Comparison of ENCODE assay signal across 9 cellular contexts in the genomic region with DNA sequence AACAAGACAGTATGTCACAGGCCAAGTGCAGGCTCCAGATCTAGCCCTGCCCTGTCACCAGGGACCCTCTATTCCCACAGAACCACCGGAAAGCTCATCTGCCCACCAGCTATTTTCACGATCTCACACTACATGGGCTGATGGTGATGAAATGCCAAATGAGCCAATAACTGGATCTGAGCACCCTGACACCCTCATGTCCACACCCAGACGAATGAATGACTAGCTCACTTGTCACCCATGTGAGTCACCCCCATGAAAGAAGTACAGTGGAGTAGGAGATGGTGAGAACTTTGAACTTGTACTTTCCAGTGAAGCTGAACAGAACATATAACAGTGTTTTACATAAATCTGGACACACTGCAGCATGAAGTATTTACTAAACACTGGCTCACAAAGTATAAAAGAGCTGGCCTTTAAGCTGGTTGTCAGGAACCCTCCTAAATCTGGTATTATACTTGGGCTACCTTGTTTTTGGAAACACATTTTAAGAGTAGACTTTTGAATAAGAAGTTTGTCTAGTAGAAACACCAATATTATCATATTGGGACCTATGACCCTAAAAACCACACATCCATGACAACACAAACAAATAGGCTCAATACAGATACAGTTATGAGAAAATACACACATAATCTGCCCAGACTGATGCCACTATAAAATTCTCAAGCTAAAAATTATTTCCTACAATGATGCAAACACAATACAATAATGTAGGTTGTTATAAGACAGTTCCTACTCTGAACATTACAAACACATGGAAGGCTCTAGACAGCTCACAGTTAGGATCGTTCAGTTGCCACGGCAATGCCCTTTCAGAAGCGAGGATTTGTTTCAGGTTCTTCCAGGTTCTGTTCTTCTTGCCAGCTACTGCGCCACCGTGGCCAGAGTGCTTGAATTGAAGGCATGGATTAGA. TPM values are rescaled to one million over a fixed set of nuclear protein-coding genes. Genes with fewer than 3 reads are reported as not detected.
A peak's percentile ranks its signal among the peaks of the same experiment; 100 is the strongest.
DNase-seq lines count a peak whose midpoint lies in the region; ATAC-seq and TF ChIP-seq lines count a peak whose summit lies in the region.
"Had no signal": no experiment of that assay in that cellular context is flagged by ENCODE, and none has a peak within 500 bp of the region (broad histone marks: within the 10 kb centered on the region; RNA-seq: fewer than 3 reads in every experiment).

No MANE protein-coding gene starts in this region.

- no peak overlapping the region for H2BK120ac ChIP-seq in mesenchymal stem cell (ENCODE audit: low read depth, low read length)

- H4K8ac ChIP-seq in mesenchymal stem cell (ENCODE audit: low read length) = no peak overlapping the region

- no peak overlapping the region for H4K91ac ChIP-seq in mesenchymal stem cell (ENCODE audit: low read length)

- intact Hi-C loops in prostate gland (cut with DNase I) = no loop called here

- peak overlapping the region; percentile 37 for H3K27ac ChIP-seq in mesenchymal stem cell (ENCODE audit: low read length, poor library complexity, severe bottlenecking)
- H3K27ac ChIP-seq in subcutaneous abdominal adipose tissue (ENCODE audit: low read depth, low read length) = peak overlapping the region; percentile 71
- H3K27ac ChIP-seq in prostate gland = no peak overlapping the region

- ATAC-seq in GM21717 (IDR thresholded peaks at IDR 0.05; ENCODE audit: unreplicated experiment) = no peak

- peak overlapping the region; percentile 9 to 72 for H2BK12ac ChIP-seq in mesenchymal stem cell (ENCODE audit: low read length in 2 of 2)

- H2BK15ac ChIP-seq in mesenchymal stem cell (ENCODE audit: low read depth, poor library complexity, severe bottlenecking) = no peak overlapping the region

- H3K18ac ChIP-seq in mesenchymal stem cell (ENCODE audit: low read depth in 1 of 2, low read length in 2 of 2) = peak overlapping the region in 1 of 2 experiments; percentile 85

- H3K27me3 ChIP-seq in mesenchymal stem cell (ENCODE audit: control insufficient read depth in 1 of 2, insufficient read depth in 1 of 2, low read length in 2 of 2) = no peaks in the 10 kb centered on the region
- H3K27me3 ChIP-seq in subcutaneous abdominal adipose tissue (ENCODE audit: control insufficient read depth in 5 of 5, insufficient read depth in 4 of 5, low read length in 5 of 5) = no peaks in the 10 kb centered on the region
- H3K27me3 ChIP-seq in prostate gland (replicated peaks; ENCODE audit: insufficient read depth) = no peaks in the 10 kb centered on the region

- H2BK5ac ChIP-seq in mesenchymal stem cell (ENCODE audit: low read depth, low read length, poor library complexity, severe bottlenecking) = no peak overlapping the region

- peak overlapping the region; percentile 40 for H3K4me2 ChIP-seq in mesenchymal stem cell (ENCODE audit: low read length, poor library complexity, severe bottlenecking)

- in situ Hi-C loops in astrocyte of the spinal cord (cut with HindIII; ENCODE audit: low sequenced_read_pairs) = no loop called here

- TF ChIP-seq CTCF in GM10248 (IDR thresholded peaks at IDR 0.05; ENCODE audit: control extremely low read depth, extremely low read depth, low read depth, missing control alignments) = no peak
- TF ChIP-seq CTCF in astrocyte of the spinal cord (IDR thresholded peaks at IDR 0.05; ENCODE audit: low read depth, low read length) = no peak
- TF ChIP-seq CTCF in prostate gland (IDR thresholded peaks at IDR 0.05) = no peak

- no peak overlapping the region for H3K4ac ChIP-seq in mesenchymal stem cell (ENCODE audit: low read depth in 1 of 2, low read length in 2 of 2)

- POLR2A ChIA-PET in GM10248 (lab: Yijun Ruan, JAX) = interaction anchor here (0.6 to 1.4 kb wide), 2 partner anchors 16 to 19 kb away, joined by 3 to 7 read pairs; partner anchors contain the start of gene INO80C

- H3K9me3 ChIP-seq in mesenchymal stem cell (ENCODE audit: control insufficient read depth, low read length) (no peaks in the 10 kb centered on the region), subcutaneous abdominal adipose tissue (ENCODE audit: control insufficient read depth in 5 of 5, low read length in 5 of 5) (no peaks in the 10 kb centered on the region), prostate gland (no peaks in the 10 kb centered on the region)

- TF ChIP-seq POLR2A in prostate gland (IDR thresholded peaks at IDR 0.05) = no peak

- H3K9ac ChIP-seq in mesenchymal stem cell (ENCODE audit: low read length) (peak overlapping the region; percentile 85), subcutaneous abdominal adipose tissue (ENCODE audit: low read length in 5 of 5) (peak overlapping the region in 1 of 5 donors; percentile 42)

- H2AFZ ChIP-seq in mesenchymal stem cell (ENCODE audit: low read depth, low read length) = no peak overlapping the region

- H3K4me1 ChIP-seq in mesenchymal stem cell (ENCODE audit: control insufficient read depth, insufficient read depth, low read depth, low read length) = peaks cover 14% of the 10 kb centered on the region
- peaks cover 0 to 24% (median 16%) of the 10 kb centered on the region in 5 donors for H3K4me1 ChIP-seq in subcutaneous abdominal adipose tissue (ENCODE audit: control insufficient read depth in 5 of 5, insufficient read depth in 5 of 5, low read length in 5 of 5)
- H3K4me1 ChIP-seq in prostate gland (replicated peaks) = no peaks in the 10 kb centered on the region

- DNase-seq in GM10248 (ENCODE audit: extremely low spot score) (peak; percentile 35), HS-5 (ENCODE audit: low read depth) (peak; percentile 75), astrocyte of the spinal cord (ENCODE audit: low read depth, low spot score) (peak; percentile 88), mesenchymal stem cell (peak; percentile 98), NCI-H1436 treated with DMSO at 0.1 percent for 48 hours (lab: John Stamatoyannopoulos, UW) (no peak), prostate gland (ENCODE audit: low spot score) (no peak)
- DNase-seq: naive B cell had no signal

- WGBS in mesenchymal stem cell = 81% methylated on average over 6 of the region's 8 CpGs
- 60% methylated on average over 8 of the region's 8 CpGs for WGBS in prostate gland

- CTCF ChIA-PET in GM10248 (lab: Yijun Ruan, JAX) = interaction anchor here (0.7 to 2.8 kb wide), 14 partner anchors 9 to 92 kb away, joined by 3 to 11 read pairs (median 4); partner anchors contain the start of gene INO80C

- H3K23ac ChIP-seq in mesenchymal stem cell (ENCODE audit: low read length in 2 of 2) = no peak overlapping the region

- H2AK5ac ChIP-seq in mesenchymal stem cell (ENCODE audit: low read length, severe bottlenecking) = peak overlapping the region; percentile 20

- H3K36me3 ChIP-seq in mesenchymal stem cell (ENCODE audit: control insufficient read depth in 1 of 2, insufficient read depth in 2 of 2, low read depth in 1 of 2, low read length in 2 of 2) (peaks cover 0 to 3% of the 10 kb centered on the region in 2 experiments), subcutaneous abdominal adipose tissue (ENCODE audit: control insufficient read depth in 5 of 5, insufficient read depth in 5 of 5, low read length in 5 of 5) (peaks cover 0 to 5% (median 0%) of the 10 kb centered on the region in 5 donors), prostate gland (no peaks in the 10 kb centered on the region)

- no peak overlapping the region for H3K14ac ChIP-seq in mesenchymal stem cell (ENCODE audit: low read length in 2 of 2)

- peaks cover 17% of the 10 kb centered on the region for H3K79me1 ChIP-seq in mesenchymal stem cell (replicated peaks; ENCODE audit: low read length, poor library complexity, severe bottlenecking)

- no peak overlapping the region for H3K4me3 ChIP-seq in astrocyte of the spinal cord (ENCODE audit: low read depth, low read length)
- H3K4me3 ChIP-seq in mesenchymal stem cell (ENCODE audit: insufficient read depth in 1 of 2, low read depth in 1 of 2, low read length in 2 of 2) = peak overlapping the region in 1 of 2 experiments; percentile 36
- no peak overlapping the region for H3K4me3 ChIP-seq in subcutaneous abdominal adipose tissue (ENCODE audit: low read depth in 1 of 5, low read length in 5 of 5)
- H3K4me3 ChIP-seq in prostate gland = no peak overlapping the region

RNA-seq across cellular contexts. Expression of gene INO80C, which starts 19.0 kb away (rescaled TPM):
- 22.5 TPM for polyA plus RNA-seq in mesenchymal stem cell (2013, experiment 1 of 2)
- 22.2 TPM for polyA plus RNA-seq in mesenchymal stem cell (2013, experiment 2 of 2)
- total RNA-seq in prostate gland = 10 to 100 TPM in 1 of 2 donors, 1 to 10 TPM in 1; 5.0 to 26.4 TPM

Comparison
In these comparisons a context has a peak if more than half of its experiments do, and no peak if none do; other contexts are left out.
1. DNase-seq: peak in GM10248 (single experiment), HS-5 (single experiment), astrocyte of the spinal cord (single experiment) and mesenchymal stem cell (single experiment); none in NCI-H1436 treated with DMSO at 0.1 percent for 48 hours (single experiment) and prostate gland (single experiment).
2. H3K27ac ChIP-seq: peak in mesenchymal stem cell (single experiment) and subcutaneous abdominal adipose tissue (single experiment); none in prostate gland (0 of 2).